30 cellular contexts compared by ENCODE assay signal in genomic region chr10:64546073-64546472, GRCh38.
"Had no signal": no experiment of that assay in that cellular context is flagged by ENCODE, and none has a peak within 500 bp of the region (broad histone marks: within the 10 kb centered on the region; RNA-seq: fewer than 3 reads in every experiment).

No MANE protein-coding gene starts in this region.

- H3K4me1 Mint-ChIP-seq: activated CD4-positive, alpha-beta memory T cell treated with anti-CD3 and anti-CD28 coated beads, Interleukin-2, amount 10 ng/mL, durations not matched to agents 7 days and 5 days; activated CD4-positive, alpha-beta T cell treated with anti-CD3 and anti-CD28 coated beads, Interleukin-2, amount 10 ng/mL, durations not matched to agents 7 days and 5 days; activated naive CD4-positive, alpha-beta T cell treated with anti-CD3 and anti-CD28 coated beads, Interleukin-2, amount 50 U/mL, for 24 hours; activated naive CD8-positive, alpha-beta T cell treated with anti-CD3 and anti-CD28 coated beads for 36 hours; activated naive CD8-positive, alpha-beta T cell treated with anti-CD3 and anti-CD28 coated beads, Interleukin-2, amount 50 U/mL, for 24 hours; activated T-helper 17 cell treated with anti-CD3 and anti-CD28 coated beads, Interleukin-2, amount 50 U/mL, for 72 hours; endodermal cell had no signal

- H3K27ac ChIP-seq: adrenal gland, body of pancreas, colonic mucosa had no signal

- H3K9me3 Mint-ChIP-seq: activated CD4-positive, alpha-beta memory T cell treated with anti-CD3 and anti-CD28 coated beads, Interleukin-2, amount 10 ng/mL, durations not matched to agents 7 days and 5 days; activated CD4-positive, alpha-beta T cell treated with anti-CD3 and anti-CD28 coated beads, Interleukin-2, amount 10 ng/mL, durations not matched to agents 7 days and 5 days; activated T-cell treated with anti-CD3 and anti-CD28 coated beads, Interleukin-2, amount 50 U/mL, for 24 hours; dendritic cell treated with granulocyte-macrophage colony-stimulating factor and Interleukin-4, amounts not matched to agents 40 ng/mL and 50 ng/mL, for 4 days; endodermal cell; WTC11 had no signal

- H3K27me3 Mint-ChIP-seq: activated CD4-positive, alpha-beta memory T cell treated with anti-CD3 and anti-CD28 coated beads, Interleukin-2, amount 10 ng/mL, durations not matched to agents 7 days and 5 days; activated CD4-positive, alpha-beta T cell treated with anti-CD3 and anti-CD28 coated beads, Interleukin-2, amount 10 ng/mL, durations not matched to agents 7 days and 5 days; activated naive CD4-positive, alpha-beta T cell treated with anti-CD3 and anti-CD28 coated beads, Interleukin-2, amount 50 U/mL, for 24 hours; activated naive CD8-positive, alpha-beta T cell treated with anti-CD3 and anti-CD28 coated beads for 36 hours; activated naive CD8-positive, alpha-beta T cell treated with anti-CD3 and anti-CD28 coated beads, Interleukin-2, amount 50 U/mL, for 24 hours; activated T-cell treated with anti-CD3 and anti-CD28 coated beads, Interleukin-2, amount 50 U/mL, for 24 hours; activated T-helper 17 cell treated with anti-CD3 and anti-CD28 coated beads, Interleukin-2, amount 50 U/mL, for 72 hours; dendritic cell treated with granulocyte-macrophage colony-stimulating factor and Interleukin-4, amounts not matched to agents 40 ng/mL and 50 ng/mL, for 4 days had no signal

- ATAC-seq: activated naive CD8-positive, alpha-beta T cell treated with anti-CD3 and anti-CD28 coated beads, Interleukin-2, amount 50 U/mL, for 24 hours; activated T-helper 17 cell treated with anti-CD3 and anti-CD28 coated beads, Interleukin-2, amount 50 U/mL, for 72 hours; body of pancreas; esophagus mucosa; WTC11 had no signal

- H3K36me3 Mint-ChIP-seq: activated naive CD4-positive, alpha-beta T cell treated with anti-CD3 and anti-CD28 coated beads, Interleukin-2, amount 50 U/mL, for 24 hours; activated naive CD8-positive, alpha-beta T cell treated with anti-CD3 and anti-CD28 coated beads for 36 hours; WTC11 had no signal

- DNase-seq: activated CD4-positive, alpha-beta memory T cell treated with anti-CD3 and anti-CD28 coated beads, Interleukin-2, amount 10 ng/mL, durations not matched to agents 7 days and 5 days; activated CD4-positive, alpha-beta T cell treated with anti-CD3 and anti-CD28 coated beads for 1 hour; activated CD4-positive, alpha-beta T cell treated with anti-CD3 and anti-CD28 coated beads for 4 hours; activated CD4-positive, alpha-beta T cell treated with anti-CD3 and anti-CD28 coated beads, Interleukin-2, amount 10 ng/mL, durations not matched to agents 7 days and 5 days; activated CD4-positive, alpha-beta T cell treated with anti-CD3 and anti-CD28 coated beads, Interleukin-2, amount 50 U/mL, for 4 hours; activated CD8-positive, alpha-beta memory T cell treated with anti-CD3 and anti-CD28 coated beads, Interleukin-2, amount 50 U/mL, for 48 hours; activated effector memory CD4-positive, alpha-beta T cell treated with Interleukin-2 at 50 U/mL for 16 hours; activated naive CD4-positive, alpha-beta T cell treated with anti-CD3 and anti-CD28 coated beads for 36 hours; activated naive CD8-positive, alpha-beta T cell treated with anti-CD3 and anti-CD28 coated beads for 36 hours; activated naive CD8-positive, alpha-beta T cell treated with anti-CD3 and anti-CD28 coated beads, Interleukin-2, amount 50 U/mL, for 24 hours; activated T-cell treated with anti-CD3 and anti-CD28 coated beads for 4 hours; activated T-cell treated with anti-CD3 and anti-CD28 coated beads, Interleukin-2, amount 50 U/mL, for 24 hours; adrenal gland; amygdala; aorta; body of pancreas; caudate nucleus; colonic mucosa; dorsolateral prefrontal cortex; effector memory CD4-positive, alpha-beta T cell; endodermal cell; foreskin fibroblast; head of caudate nucleus; hippocampal formation; T-helper 2 cell had no signal

- H3K4me3 Mint-ChIP-seq: activated CD4-positive, alpha-beta memory T cell treated with anti-CD3 and anti-CD28 coated beads, Interleukin-2, amount 10 ng/mL, durations not matched to agents 7 days and 5 days; activated CD4-positive, alpha-beta T cell treated with anti-CD3 and anti-CD28 coated beads, Interleukin-2, amount 10 ng/mL, durations not matched to agents 7 days and 5 days; activated naive CD4-positive, alpha-beta T cell treated with anti-CD3 and anti-CD28 coated beads for 36 hours; activated naive CD4-positive, alpha-beta T cell treated with anti-CD3 and anti-CD28 coated beads, Interleukin-2, amount 50 U/mL, for 24 hours; activated naive CD8-positive, alpha-beta T cell treated with anti-CD3 and anti-CD28 coated beads for 36 hours; activated naive CD8-positive, alpha-beta T cell treated with anti-CD3 and anti-CD28 coated beads, Interleukin-2, amount 50 U/mL, for 24 hours; activated T-cell treated with anti-CD3 and anti-CD28 coated beads, Interleukin-2, amount 50 U/mL, for 24 hours; activated T-helper 17 cell treated with anti-CD3 and anti-CD28 coated beads, Interleukin-2, amount 50 U/mL, for 72 hours; dendritic cell treated with granulocyte-macrophage colony-stimulating factor and Interleukin-4, amounts not matched to agents 40 ng/mL and 50 ng/mL, for 4 days; endodermal cell; WTC11 had no signal
